19 cellular contexts compared by ENCODE assay signal in genomic region chr11:68992743-68993255, GRCh38. TPM values are rescaled to one million over a fixed set of nuclear protein-coding genes. Genes with fewer than 3 reads are reported as not detected.
"Had no signal": no experiment of that assay in that cellular context is flagged by ENCODE, and none has a peak within 500 bp of the region (broad histone marks: within the 10 kb centered on the region; RNA-seq: fewer than 3 reads in every experiment).

No MANE protein-coding gene starts in this region.

- H3K9me3 ChIP-seq: heart left ventricle, neutrophil, upper lobe of left lung had no signal

- ATAC-seq: effector memory CD8-positive, alpha-beta T cell; heart left ventricle; natural killer cell had no signal

- H3K27ac ChIP-seq: epithelial cell of prostate, heart left ventricle, neutrophil, skin epidermis, upper lobe of left lung had no signal

- H3K36me3 ChIP-seq: heart left ventricle, neutrophil, upper lobe of left lung had no signal

- H3K4me1 ChIP-seq: heart left ventricle, upper lobe of left lung had no signal

- DNase-seq: activated B cell treated with CpG ODN at 0.5 μM for 24 hours; activated CD4-positive, alpha-beta T cell treated with anti-CD3 and anti-CD28 coated beads, Interleukin-2, amount 10 ng/mL, durations not matched to agents 24 days and 14 days; activated CD8-positive, alpha-beta memory T cell treated with anti-CD3 and anti-CD28 coated beads for 24 hours; activated naive CD4-positive, alpha-beta T cell; activated naive CD8-positive, alpha-beta T cell treated with anti-CD3 and anti-CD28 coated beads, Interleukin-2, amount 10 ng/mL, durations not matched to agents 7 days and 5 days; anterior cingulate cortex; dermis blood vessel endothelial cell; effector memory CD8-positive, alpha-beta T cell; natural killer cell; stimulated activated CD4-positive, alpha-beta T cell treated with anti-CD3 and anti-CD28 coated beads, Interleukin-4, amount 100 ng/mL, for 24 hours; stimulated activated naive CD4-positive, alpha-beta T cell; T-helper 2 cell; upper lobe of left lung had no signal

- H3K27me3 ChIP-seq: upper lobe of left lung had no signal

- H3K4me3 ChIP-seq: heart left ventricle, skin epidermis, upper lobe of left lung had no signal

RNA-seq across cellular contexts. Expression of gene MRGPRD, which starts 12.0 kb away (rescaled TPM):
- total RNA-seq: activated B cell treated with CpG ODN at 0.5 μM for 24 hours; activated CD4-positive, alpha-beta T cell treated with anti-CD3 and anti-CD28 coated beads, Interleukin-2, amount 10 ng/mL, durations not matched to agents 24 days and 14 days; activated naive CD8-positive, alpha-beta T cell treated with anti-CD3 and anti-CD28 coated beads, Interleukin-2, amount 10 ng/mL, durations not matched to agents 7 days and 5 days; dermis blood vessel endothelial cell; frontal cortex; heart left ventricle; natural killer cell; subcutaneous adipose tissue; upper lobe of left lung had no signal
- polyA plus RNA-seq: heart left ventricle had no signal

RNA-seq across cellular contexts. Expression of gene MRGPRF, which starts 20.2 kb away (rescaled TPM):
- total RNA-seq: activated B cell treated with CpG ODN at 0.5 μM for 24 hours; activated CD4-positive, alpha-beta T cell treated with anti-CD3 and anti-CD28 coated beads, Interleukin-2, amount 10 ng/mL, durations not matched to agents 24 days and 14 days; activated naive CD8-positive, alpha-beta T cell treated with anti-CD3 and anti-CD28 coated beads, Interleukin-2, amount 10 ng/mL, durations not matched to agents 7 days and 5 days; natural killer cell had no signal
